Comparison of ENCODE assay signal across 11 cellular contexts in genomic region chr17:81385320-81386111, GRCh38. TPM values are rescaled to one million over a fixed set of nuclear protein-coding genes. Genes with fewer than 3 reads are reported as not detected.
DNase-seq lines count a peak whose midpoint lies in the region; ATAC-seq lines count a peak whose summit lies in the region.
"Had no signal": no experiment of that assay in that cellular context is flagged by ENCODE, and none has a peak within 500 bp of the region (broad histone marks: within the 10 kb centered on the region; RNA-seq: fewer than 3 reads in every experiment).

No MANE protein-coding gene starts in this region.

- no peak overlapping the region for H3K27ac ChIP-seq in neuronal stem cell (replicated peaks; ENCODE audit: low read length)

- peak overlapping the region; percentile 90 for H2AK5ac ChIP-seq in neuronal stem cell (ENCODE audit: low read depth, low read length)

- H3K14ac ChIP-seq in neuronal stem cell (ENCODE audit: low read length), result no peak overlapping the region

- H3K4me3 Mint-ChIP-seq in T-cell, result peak overlapping the region in 2 of 3 donors; percentile 37 to 41

- H3K4me1 ChIP-seq in neuronal stem cell (ENCODE audit: control insufficient read depth in 2 of 2, insufficient read depth in 1 of 2, low read depth in 1 of 2, low read length in 2 of 2), result peaks cover 36 to 37% of the 10 kb centered on the region in 2 donors

- H3K9ac ChIP-seq in neuronal stem cell (ENCODE audit: low read depth, low read length, poor library complexity), result no peak overlapping the region

- H3K18ac ChIP-seq in neuronal stem cell (ENCODE audit: low read length), result peak overlapping the region; percentile 72

- intact Hi-C loops in head of caudate nucleus (cut with DNase I), result no loop called here

- H3K9me3 Mint-ChIP-seq in T-cell, result no peaks in the 10 kb centered on the region
- H3K9me3 Mint-ChIP-seq: CD4-positive, alpha-beta memory T cell had no signal

- peak overlapping the region; percentile 27 for H3K23ac ChIP-seq in neuronal stem cell (ENCODE audit: low read depth, low read length, poor library complexity)

- no peaks in the 10 kb centered on the region for H3K36me3 Mint-ChIP-seq in T-cell
- H3K36me3 Mint-ChIP-seq: CD4-positive, alpha-beta memory T cell had no signal

- H3K36me3 ChIP-seq in neuronal stem cell (replicated peaks in 1 of 2; ENCODE audit: control insufficient read depth in 2 of 2, insufficient read depth in 2 of 2, low read length in 2 of 2), result peaks cover 0 to 1% of the 10 kb centered on the region in 2 donors

- no peaks in the 10 kb centered on the region for H3K9me3 ChIP-seq in neuronal stem cell (replicated peaks in 1 of 2; ENCODE audit: control insufficient read depth in 2 of 2, insufficient read depth in 1 of 2, low read depth in 1 of 2, low read length in 2 of 2)

- H2BK120ac ChIP-seq in neuronal stem cell (ENCODE audit: low read depth, low read length), result no peak overlapping the region

- peaks cover 0 to 6% (median 0%) of the 10 kb centered on the region in 3 donors for H3K4me1 Mint-ChIP-seq in T-cell
- H3K4me1 Mint-ChIP-seq: CD4-positive, alpha-beta memory T cell had no signal

- peak overlapping the region; percentile 5 for H2AFZ ChIP-seq in neuronal stem cell (ENCODE audit: low read length)

- CTCF ChIA-PET in T-cell (lab: Charles Lee), result no interaction called here

- no peak overlapping the region for H3K27ac Mint-ChIP-seq in T-cell
- H3K27ac Mint-ChIP-seq: CD4-positive, alpha-beta memory T cell had no signal

- H2BK15ac ChIP-seq in neuronal stem cell (ENCODE audit: low read length), result no peak overlapping the region

- DNase-seq in Ammon's horn (ENCODE audit: low spot score), result peak; percentile 98
- no peak for DNase-seq in T-cell
- DNase-seq in head of caudate nucleus, result peak; percentile 92 to 100 (median 98)
- no peak for DNase-seq in neuronal stem cell (ENCODE audit: low spot score)
- no peak for DNase-seq in NCI-H345 treated with DMSO at 0.1 percent for 48 hours (lab: John Stamatoyannopoulos, UW; ENCODE audit: unreplicated experiment)
- no peak for DNase-seq in NCI-H226
- DNase-seq: activated CD4-positive, alpha-beta T cell treated with anti-CD3 and anti-CD28 coated beads for 48 hours; CD4-positive, alpha-beta memory T cell; Kasumi-1 had no signal

- H4K91ac ChIP-seq in neuronal stem cell (ENCODE audit: low read depth, low read length, poor library complexity), result no peak overlapping the region

- peaks cover 20 to 61% of the 10 kb centered on the region in 2 donors for H3K27me3 Mint-ChIP-seq in T-cell

- peaks cover 4% of the 10 kb centered on the region for H3K79me1 ChIP-seq in neuronal stem cell (ENCODE audit: low read depth, low read length)

- H2BK5ac ChIP-seq in neuronal stem cell (ENCODE audit: low read length), result no peak overlapping the region

- H2BK12ac ChIP-seq in neuronal stem cell (ENCODE audit: low read length), result no peak overlapping the region

- H3K4me2 ChIP-seq in neuronal stem cell (ENCODE audit: insufficient read depth, low read length, poor library complexity, severe bottlenecking), result no peak overlapping the region

- no CpG with 5 or more reads among the region's 24 CpGs for WGBS in neuronal stem cell (ENCODE audit: extremely low coverage in 2 of 2, insufficient read length in 2 of 2, insufficient replicate concordance in 1 of 2), 2 donors

- H3K27me3 ChIP-seq in neuronal stem cell (ENCODE audit: control insufficient read depth in 3 of 3, insufficient read depth in 3 of 3, low read depth in 1 of 3, low read length in 3 of 3), result peaks cover 0 to 19% (median 0%) of the 10 kb centered on the region in 3 experiments

- ATAC-seq in T-cell (replicated peaks in 1 of 4) (no peak), GM18873 (IDR thresholded peaks at IDR 0.05; ENCODE audit: low FRiP score, unreplicated experiment) (no peak), HG03354 (IDR thresholded peaks at IDR 0.05; ENCODE audit: poor library complexity, severe bottlenecking, unreplicated experiment) (no peak)

- POLR2A ChIA-PET in T-cell (lab: Charles Lee), result no interaction called here

- no peak overlapping the region for H3K4me3 ChIP-seq in neuronal stem cell (ENCODE audit: low read length in 2 of 2)

- no peak overlapping the region for H4K8ac ChIP-seq in neuronal stem cell (ENCODE audit: low read depth, low read length)

- no peak overlapping the region for H3K4ac ChIP-seq in neuronal stem cell (ENCODE audit: low read length)

RNA-seq across cellular contexts. Expression of gene BAHCC1, which starts 9.7 kb away (rescaled TPM):
- total RNA-seq in T-cell, result under 1 TPM; 0.23 to 0.82 (median 0.33) TPM
- polyA plus RNA-seq in neuronal stem cell (2013, experiment 1 of 2), result 15.9 TPM
- 17.5 TPM for polyA plus RNA-seq in neuronal stem cell (2013, experiment 2 of 2)
- total RNA-seq: CD4-positive, alpha-beta memory T cell had no signal
- polyA plus RNA-seq: CD4-positive, alpha-beta memory T cell had no signal

Comparison
In these comparisons a context has a peak if more than half of its experiments do, and no peak if none do; other contexts are left out.
1. DNase-seq: peak in Ammon's horn (single experiment) and head of caudate nucleus (42 of 42); none in T-cell (0 of 34), neuronal stem cell (single experiment), NCI-H345 treated with DMSO at 0.1 percent for 48 hours (single experiment) and NCI-H226 (single experiment).